ENCODE assay signal across 9 cellular contexts in genomic region chr10:62811159-62811875, GRCh38.
A peak's percentile ranks its signal among the peaks of the same experiment; 100 is the strongest.
DNase-seq lines count a peak whose midpoint lies in the region; ATAC-seq lines count a peak whose summit lies in the region.
"Had no signal": no experiment of that assay in that cellular context is flagged by ENCODE, and none has a peak within 500 bp of the region (broad histone marks: within the 10 kb centered on the region; RNA-seq: fewer than 3 reads in every experiment).

No MANE protein-coding gene starts in this region.

- ATAC-seq in GM19328 (IDR thresholded peaks at IDR 0.05; ENCODE audit: unreplicated experiment): peak; percentile 43
- ATAC-seq in HG03135 (IDR thresholded peaks at IDR 0.05; ENCODE audit: unreplicated experiment): peak; percentile 32

- peak; percentile 61 for DNase-seq in activated T-cell treated with anti-CD3 and anti-CD28 coated beads, Interleukin-2, amount 50 U/mL, for 1 hour
- peak; percentile 67 to 80 for DNase-seq in stimulated activated CD8-positive, alpha-beta memory T cell treated with anti-CD3 and anti-CD28 coated beads, Interleukin-2, amount 100 ng/mL, for 48 hours (ENCODE audit: low read depth in 2 of 2)
- DNase-seq in NCI-H146 treated with DMSO at 0.1 percent for 48 hours (lab: John Stamatoyannopoulos, UW; ENCODE audit: unreplicated experiment): no peak
- DNase-seq in COLO668 (lab: John Stamatoyannopoulos, UW; ENCODE audit: unreplicated experiment): no peak
- no peak for DNase-seq in GF-D8 (lab: John Stamatoyannopoulos, UW)
- DNase-seq in COLO829 (ENCODE audit: low spot score): no peak
- DNase-seq: Right ventricle myocardium superior had no signal

Comparison
In these comparisons a context has a peak if more than half of its experiments do, and no peak if none do; other contexts are left out.
1. DNase-seq: peak in activated T-cell treated with anti-CD3 and anti-CD28 coated beads, Interleukin-2, amount 50 U/mL, for 1 hour (single experiment) and stimulated activated CD8-positive, alpha-beta memory T cell treated with anti-CD3 and anti-CD28 coated beads, Interleukin-2, amount 100 ng/mL, for 48 hours (2 of 2); none in NCI-H146 treated with DMSO at 0.1 percent for 48 hours (single experiment), COLO668 (single experiment), GF-D8 (single experiment) and COLO829 (single experiment).